10 cellular contexts compared by ENCODE assay signal in the genomic region with DNA sequence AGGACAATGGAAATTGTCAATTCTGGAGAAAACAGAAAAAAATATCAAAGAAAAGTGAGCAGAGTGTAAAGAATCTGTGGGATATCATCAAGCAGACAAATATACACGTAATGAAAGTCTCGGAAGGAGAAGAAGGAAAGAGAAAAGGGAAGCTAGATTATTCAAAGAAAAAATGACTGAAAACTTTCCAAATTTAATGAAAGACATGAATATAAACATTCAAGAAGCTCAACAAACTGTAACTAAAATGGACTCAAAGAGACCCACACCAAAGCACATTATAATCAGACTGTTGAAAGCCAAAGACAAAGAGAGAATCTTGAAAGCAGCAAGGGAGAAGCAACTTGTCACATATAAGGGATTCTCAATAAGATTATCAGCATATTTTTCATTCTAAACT. TPM values are rescaled to one million over a fixed set of nuclear protein-coding genes. Genes with fewer than 3 reads are reported as not detected.
"Had no signal": no experiment of that assay in that cellular context is flagged by ENCODE, and none has a peak within 500 bp of the region (broad histone marks: within the 10 kb centered on the region; RNA-seq: fewer than 3 reads in every experiment).

No MANE protein-coding gene starts in this region.

- H3K4me3 ChIP-seq: K562 had no signal

- DNase-seq: IMR-90, KBM-7, KG1 had no signal

- H3K9ac ChIP-seq: KMS-11 had no signal

- H3K27ac ChIP-seq: HL-60, KMS-11 had no signal

- FAIRE-seq: HepG2, HTR-8/SVneo, K562 had no signal

- H3K27me3 Mint-ChIP-seq: IgD-negative memory B cell had no signal

RNA-seq across cellular contexts. Expression of a gene that starts 28.3 kb away (rescaled TPM):
- total RNA-seq: HepG2, HT1080 had no signal
